In genomic region chr9:135661801-135662560, GRCh38 we compare ENCODE assay signal across 21 cellular contexts. TPM values are rescaled to one million over a fixed set of nuclear protein-coding genes. Genes with fewer than 3 reads are reported as not detected.
"Had no signal": no experiment of that assay in that cellular context is flagged by ENCODE, and none has a peak within 500 bp of the region (broad histone marks: within the 10 kb centered on the region; RNA-seq: fewer than 3 reads in every experiment).

No MANE protein-coding gene starts in this region.

- DNase-seq: activated CD4-positive, alpha-beta memory T cell treated with anti-CD3 and anti-CD28 coated beads for 36 hours; activated CD4-positive, alpha-beta T cell treated with anti-CD3 and anti-CD28 coated beads for 1 hour; activated gamma-delta T cell; activated naive CD8-positive, alpha-beta T cell treated with anti-CD3 and anti-CD28 coated beads, Interleukin-2, amount 10 ng/mL, durations not matched to agents 7 days and 5 days; activated T-cell treated with anti-CD3 and anti-CD28 coated beads, Interleukin-2, amount 50 U/mL, for 48 hours; aorta; effector CD4-positive, alpha-beta T cell; kidney glomerular epithelial cell; lower lobe of right lung; mucosa of descending colon; naive thymus-derived CD8-positive, alpha-beta T cell; retina; SW 1271; tibial artery had no signal

- H3K9me3 ChIP-seq: gastroesophageal sphincter, lower lobe of right lung, mucosa of descending colon, tibial artery had no signal

- H3K9me3 Mint-ChIP-seq: activated CD4-positive, alpha-beta memory T cell treated with anti-CD3 and anti-CD28 coated beads for 36 hours; activated naive CD8-positive, alpha-beta T cell treated with anti-CD3 and anti-CD28 coated beads, Interleukin-2, amount 10 ng/mL, durations not matched to agents 7 days and 5 days; naive thymus-derived CD8-positive, alpha-beta T cell; stimulated activated effector memory CD8-positive, alpha-beta T cell treated with anti-CD3 and anti-CD28 coated beads, Interleukin-12 subunit alpha, Interleukin-12 subunit beta, amount 100 ng/mL, for 72 hours; T-helper 2 cell treated with Interferon-gamma antibody and Interleukin-4, amounts not matched to agents 5 μg/mL and 100 μg/mL, for 36 hours had no signal

- H3K36me3 Mint-ChIP-seq: activated CD4-positive, alpha-beta memory T cell treated with anti-CD3 and anti-CD28 coated beads for 36 hours; activated naive CD8-positive, alpha-beta T cell treated with anti-CD3 and anti-CD28 coated beads, Interleukin-2, amount 10 ng/mL, durations not matched to agents 7 days and 5 days; naive thymus-derived CD8-positive, alpha-beta T cell; stimulated activated effector memory CD8-positive, alpha-beta T cell treated with anti-CD3 and anti-CD28 coated beads, Interleukin-12 subunit alpha, Interleukin-12 subunit beta, amount 100 ng/mL, for 72 hours had no signal

- H3K4me1 Mint-ChIP-seq: activated naive CD8-positive, alpha-beta T cell treated with anti-CD3 and anti-CD28 coated beads, Interleukin-2, amount 10 ng/mL, durations not matched to agents 7 days and 5 days; naive thymus-derived CD8-positive, alpha-beta T cell; stimulated activated effector memory CD8-positive, alpha-beta T cell treated with anti-CD3 and anti-CD28 coated beads, Interleukin-12 subunit alpha, Interleukin-12 subunit beta, amount 100 ng/mL, for 72 hours had no signal

- H3K4me3 Mint-ChIP-seq: activated CD4-positive, alpha-beta memory T cell treated with anti-CD3 and anti-CD28 coated beads for 36 hours; activated naive CD8-positive, alpha-beta T cell treated with anti-CD3 and anti-CD28 coated beads, Interleukin-2, amount 10 ng/mL, durations not matched to agents 7 days and 5 days; naive thymus-derived CD8-positive, alpha-beta T cell; stimulated activated effector memory CD8-positive, alpha-beta T cell treated with anti-CD3 and anti-CD28 coated beads, Interleukin-12 subunit alpha, Interleukin-12 subunit beta, amount 100 ng/mL, for 72 hours; T-helper 2 cell treated with Interferon-gamma antibody and Interleukin-4, amounts not matched to agents 5 μg/mL and 100 μg/mL, for 36 hours had no signal

- H3K36me3 ChIP-seq: gastroesophageal sphincter, lower lobe of right lung, tibial artery had no signal

- H3K27me3 Mint-ChIP-seq: activated CD4-positive, alpha-beta memory T cell treated with anti-CD3 and anti-CD28 coated beads for 36 hours; activated naive CD8-positive, alpha-beta T cell treated with anti-CD3 and anti-CD28 coated beads, Interleukin-2, amount 10 ng/mL, durations not matched to agents 7 days and 5 days had no signal

- H3K27ac Mint-ChIP-seq: activated CD4-positive, alpha-beta memory T cell treated with anti-CD3 and anti-CD28 coated beads for 36 hours; activated naive CD8-positive, alpha-beta T cell treated with anti-CD3 and anti-CD28 coated beads, Interleukin-2, amount 10 ng/mL, durations not matched to agents 7 days and 5 days; naive thymus-derived CD8-positive, alpha-beta T cell; stimulated activated effector memory CD8-positive, alpha-beta T cell treated with anti-CD3 and anti-CD28 coated beads, Interleukin-12 subunit alpha, Interleukin-12 subunit beta, amount 100 ng/mL, for 72 hours; T-helper 2 cell treated with Interferon-gamma antibody and Interleukin-4, amounts not matched to agents 5 μg/mL and 100 μg/mL, for 36 hours had no signal

- H3K4me3 ChIP-seq: gastroesophageal sphincter, lower lobe of right lung, mucosa of descending colon, skin epidermis, tibial artery had no signal

- H3K4me1 ChIP-seq: gastroesophageal sphincter, lower lobe of right lung, tibial artery had no signal

- H3K27ac ChIP-seq: gastroesophageal sphincter, lower lobe of right lung, skin epidermis, tibial artery had no signal

- ATAC-seq: gastroesophageal sphincter; lower lobe of right lung; mucosa of descending colon; naive thymus-derived CD8-positive, alpha-beta T cell; stimulated activated effector memory CD8-positive, alpha-beta T cell treated with anti-CD3 and anti-CD28 coated beads, Interleukin-12 subunit alpha, Interleukin-12 subunit beta, amount 100 ng/mL, for 72 hours had no signal

- FAIRE-seq: bronchial epithelial cell, colon had no signal

RNA-seq across cellular contexts. Expression of gene LCN9, which starts 1.1 kb away (rescaled TPM):
- total RNA-seq: activated CD4-positive, alpha-beta memory T cell treated with anti-CD3 and anti-CD28 coated beads for 36 hours; activated naive CD8-positive, alpha-beta T cell treated with anti-CD3 and anti-CD28 coated beads, Interleukin-2, amount 10 ng/mL, durations not matched to agents 7 days and 5 days; aorta; bronchial epithelial cell; fibroblast of lung; gastroesophageal sphincter; lower lobe of right lung; mucosa of descending colon; naive thymus-derived CD8-positive, alpha-beta T cell had no signal
- polyA plus RNA-seq: aorta; fibroblast of lung; naive thymus-derived CD8-positive, alpha-beta T cell had no signal

RNA-seq across cellular contexts. Expression of gene GLT6D1, which starts 22.6 kb away (rescaled TPM):
- total RNA-seq: activated CD4-positive, alpha-beta memory T cell treated with anti-CD3 and anti-CD28 coated beads for 36 hours; activated naive CD8-positive, alpha-beta T cell treated with anti-CD3 and anti-CD28 coated beads, Interleukin-2, amount 10 ng/mL, durations not matched to agents 7 days and 5 days; aorta; bronchial epithelial cell; fibroblast of lung; gastroesophageal sphincter; lower lobe of right lung; mucosa of descending colon; naive thymus-derived CD8-positive, alpha-beta T cell had no signal
- polyA plus RNA-seq: aorta; fibroblast of lung; naive thymus-derived CD8-positive, alpha-beta T cell had no signal

RNA-seq across cellular contexts. Expression of gene SOHLH1, which starts 37.3 kb away (rescaled TPM):
- total RNA-seq: activated CD4-positive, alpha-beta memory T cell treated with anti-CD3 and anti-CD28 coated beads for 36 hours; activated naive CD8-positive, alpha-beta T cell treated with anti-CD3 and anti-CD28 coated beads, Interleukin-2, amount 10 ng/mL, durations not matched to agents 7 days and 5 days; aorta; bronchial epithelial cell; fibroblast of lung; gastroesophageal sphincter; lower lobe of right lung; mucosa of descending colon; naive thymus-derived CD8-positive, alpha-beta T cell had no signal
- polyA plus RNA-seq: aorta; fibroblast of lung; naive thymus-derived CD8-positive, alpha-beta T cell had no signal

RNA-seq across cellular contexts. Expression of gene KCNT1, which starts 40.0 kb away (rescaled TPM):
- total RNA-seq: activated CD4-positive, alpha-beta memory T cell treated with anti-CD3 and anti-CD28 coated beads for 36 hours; activated naive CD8-positive, alpha-beta T cell treated with anti-CD3 and anti-CD28 coated beads, Interleukin-2, amount 10 ng/mL, durations not matched to agents 7 days and 5 days; bronchial epithelial cell; fibroblast of lung; naive thymus-derived CD8-positive, alpha-beta T cell had no signal
- polyA plus RNA-seq: aorta; fibroblast of lung; naive thymus-derived CD8-positive, alpha-beta T cell had no signal
